Comparison of ENCODE assay signal across 26 cellular contexts in the genomic region with DNA sequence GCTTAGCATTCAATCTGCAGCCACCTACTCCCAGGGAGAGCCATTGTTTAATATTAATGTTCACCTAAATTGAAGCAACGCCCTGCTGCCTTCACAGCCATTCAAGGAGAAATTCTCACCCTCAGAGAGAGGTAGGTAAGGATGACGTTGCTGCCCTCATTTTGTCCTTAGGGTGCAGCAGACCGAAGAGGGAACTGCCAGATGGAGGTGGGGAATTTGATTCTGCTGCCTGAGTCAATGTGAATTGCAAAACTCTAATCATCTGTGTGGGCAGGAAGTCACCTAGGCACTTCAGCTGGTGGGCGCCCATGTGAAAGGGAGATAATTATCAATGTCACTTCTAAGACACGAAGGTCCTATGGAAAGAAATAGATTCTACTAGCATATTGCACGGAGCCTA.
DNase-seq lines count a peak whose midpoint lies in the region; ATAC-seq and TF ChIP-seq lines count a peak whose summit lies in the region.
"Had no signal": no experiment of that assay in that cellular context is flagged by ENCODE, and none has a peak within 500 bp of the region (broad histone marks: within the 10 kb centered on the region; RNA-seq: fewer than 3 reads in every experiment).

No MANE protein-coding gene starts in this region.

- peaks cover 4% of the 10 kb centered on the region for H3F3A ChIP-seq in PC-3 (ENCODE audit: low read length, unreplicated experiment)

- H3K9me3 ChIP-seq in PC-3 (ENCODE audit: low read length): no peaks in the 10 kb centered on the region
- H3K9me3 ChIP-seq: Caco-2, esophagus squamous epithelium, gastroesophageal sphincter had no signal

- no peak for ATAC-seq in PC-3
- ATAC-seq: gastroesophageal sphincter, left lobe of liver had no signal

- CTCF ChIA-PET in PC-3 (lab: Charles Lee): no interaction called here

- no peak overlapping the region for H2AFZ ChIP-seq in PC-3 (ENCODE audit: low read length)

- H3K27ac ChIP-seq in PC-3 (ENCODE audit: low read length): peak overlapping the region; percentile 68
- H3K27ac ChIP-seq: esophagus squamous epithelium, gastroesophageal sphincter, HL-60 had no signal

- no TSS peak for BruUV-seq in PC-3 (replicated peaks; lab: Mats Ljungman, UMichigan)

- DNase-seq in DMS 273 (lab: John Stamatoyannopoulos, UW; ENCODE audit: unreplicated experiment): peak; percentile 34
- DNase-seq in DMS 273 treated with DMSO at 0.1 percent for 48 hours (lab: John Stamatoyannopoulos, UW): no peak
- DNase-seq in PC-3: no peak
- DNase-seq in head of caudate nucleus: peak; percentile 13 to 88 (median 58)
- DNase-seq in putamen (ENCODE audit: low spot score): peak; percentile 78
- DNase-seq in T-helper 9 cell: no peak
- DNase-seq in superior temporal gyrus (ENCODE audit: extremely low spot score): no peak
- no peak for DNase-seq in COLO829 (ENCODE audit: low spot score)
- DNase-seq: 8988T; activated CD4-positive, alpha-beta T cell treated with anti-CD3 and anti-CD28 coated beads, Interleukin-2, amount 10 ng/mL, durations not matched to agents 7 days and 5 days; activated CD8-positive, alpha-beta memory T cell treated with anti-CD3 and anti-CD28 coated beads, Interleukin-2, amount 50 U/mL, for 4 hours; activated naive CD8-positive, alpha-beta T cell treated with anti-CD3 and anti-CD28 coated beads for 36 hours; Caco-2; effector memory CD4-positive, alpha-beta T cell; EL; esophagus squamous epithelium; HFFc6; IMR-90; midbrain; NCI-H187 treated with DMSO at 0.1 percent for 48 hours; NCI-H510A; stimulated activated CD4-positive, alpha-beta T cell treated with anti-CD3 and anti-CD28 coated beads, Interleukin-4, amount 100 ng/mL, for 1 hour had no signal

- H3K4me3 ChIP-seq in PC-3 (ENCODE audit: low read length): no peak overlapping the region
- H3K4me3 ChIP-seq: esophagus squamous epithelium, gastroesophageal sphincter, smooth muscle cell had no signal

- H3K9me2 ChIP-seq in PC-3 (replicated peaks; ENCODE audit: low read length): no peaks in the 10 kb centered on the region; the same call in 1 of the 2 replicates

- peaks cover 14% of the 10 kb centered on the region for H3K4me1 ChIP-seq in PC-3 (ENCODE audit: insufficient read depth, low read length)
- H3K4me1 ChIP-seq: Caco-2, esophagus squamous epithelium, gastroesophageal sphincter had no signal

- no peaks in the 10 kb centered on the region for H3K36me3 ChIP-seq in PC-3 (ENCODE audit: low read depth, low read length)
- H3K36me3 ChIP-seq: esophagus squamous epithelium, gastroesophageal sphincter had no signal

- intact Hi-C loops in PC-3 (cut with micrococcal nuclease): loop anchor here (5.0 kb wide), 1 partner anchor 46 kb away; no protein-coding TSS in a partner anchor
- intact Hi-C loops in head of caudate nucleus (cut with DNase I): no loop called here

- no peaks in the 10 kb centered on the region for H3K79me2 ChIP-seq in PC-3 (ENCODE audit: low read length)

- H4K20me1 ChIP-seq in PC-3 (ENCODE audit: low read length): no peaks in the 10 kb centered on the region

- POLR2A ChIA-PET in PC-3 (lab: Charles Lee; ENCODE audit: unreplicated experiment): no interaction called here

- TF ChIP-seq CTCF in PC-3 (conservative IDR thresholded peaks at IDR 0.05; ENCODE audit: low read depth, low read length): no peak

- no peaks in the 10 kb centered on the region for H3K27me3 ChIP-seq in PC-3 (ENCODE audit: low read length)
- H3K27me3 ChIP-seq: esophagus squamous epithelium, gastroesophageal sphincter had no signal

- no peak overlapping the region for H3K4me2 ChIP-seq in PC-3 (ENCODE audit: low read length)
- H3K4me2 ChIP-seq: smooth muscle cell had no signal

- H3K9ac ChIP-seq in PC-3 (ENCODE audit: low read length): no peak overlapping the region

Comparison
In these comparisons a context has a peak if more than half of its experiments do, and no peak if none do; other contexts are left out.
1. DNase-seq: peak in DMS 273 (single experiment), head of caudate nucleus (42 of 42) and putamen (single experiment); none in DMS 273 treated with DMSO at 0.1 percent for 48 hours (single experiment), PC-3 (single experiment), T-helper 9 cell (single experiment), superior temporal gyrus (single experiment) and COLO829 (single experiment).